ENCODE assay signal across 8 cellular contexts in the genomic region with DNA sequence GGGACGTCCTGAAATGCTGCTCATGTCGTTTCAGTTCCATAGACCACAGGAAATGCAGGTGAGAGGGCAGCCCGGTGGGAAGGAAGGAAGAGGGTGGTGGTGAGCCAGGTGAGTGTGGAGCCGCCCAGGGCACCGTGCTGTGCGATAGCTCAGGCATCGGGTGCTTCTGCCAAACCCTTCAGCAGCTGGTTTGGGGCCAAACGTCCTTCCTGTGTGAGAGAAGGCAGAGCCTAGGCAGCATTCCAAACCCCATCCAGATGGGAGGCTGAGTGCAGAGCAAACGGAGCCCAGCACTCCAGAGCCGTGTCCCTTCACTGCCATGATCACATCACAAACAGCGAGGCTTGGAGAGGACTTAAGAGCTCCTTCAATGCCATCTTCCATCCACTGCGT.
A peak's percentile ranks its signal among the peaks of the same experiment; 100 is the strongest.
DNase-seq lines count a peak whose midpoint lies in the region; ATAC-seq, FAIRE-seq and TF ChIP-seq lines count a peak whose summit lies in the region.
"Not testable (repeated sequence)": the region's sequence is repeated elsewhere in the genome, so short reads cannot be mapped to it uniquely, and the experiment has no call there.

No MANE protein-coding gene starts in this region.

- H3K36me3 ChIP-seq in BJ (ENCODE audit: control insufficient read depth, insufficient read depth, low read length); Panc1 (ENCODE audit: control insufficient read depth, insufficient read depth, low read length); keratinocyte (ENCODE audit: control insufficient read depth in 2 of 2, extremely low read depth in 1 of 2, insufficient read depth in 2 of 2, low read length in 2 of 2): not testable (repeated sequence)

- H3K4me3 ChIP-seq in BJ (ENCODE audit: low read depth, low read length); keratinocyte (ENCODE audit: control insufficient read depth in 2 of 3, extremely low read depth in 1 of 3, insufficient read depth in 2 of 3, low read depth in 1 of 3, low read length in 3 of 3); skeletal muscle cell (ENCODE audit: low read depth, low read length): not testable (repeated sequence)
- 0 out of 4 replicates have a peak overlapping the region, but pooled peaks of 1 of the 2 experiments have one; percentile 11 for H3K4me3 ChIP-seq in Panc1 (ENCODE audit: low read depth in 2 of 2, low read length in 2 of 2)

- not testable (repeated sequence) for H4K20me1 ChIP-seq in keratinocyte (ENCODE audit: control insufficient read depth, extremely low read depth, insufficient read depth, low read length)

- H3K27ac ChIP-seq in Panc1 (ENCODE audit: low read length); keratinocyte (ENCODE audit: control insufficient read depth, insufficient read depth, low read length): not testable (repeated sequence)

- not testable (repeated sequence) for H3K9me1 ChIP-seq in keratinocyte (ENCODE audit: control insufficient read depth, extremely low read depth, insufficient read depth, low read length)

- peak overlapping the region; percentile 33 for H2AFZ ChIP-seq in keratinocyte (ENCODE audit: control insufficient read depth, low read length)

- H3K4me1 Mint-ChIP-seq in activated naive CD8-positive, alpha-beta T cell treated with anti-CD3 and anti-CD28 coated beads, Interleukin-2, amount 10 ng/mL, durations not matched to agents 7 days and 5 days: not testable (repeated sequence)

- H3K27me3 ChIP-seq in BJ (ENCODE audit: control insufficient read depth, insufficient read depth, low read length); Panc1 (ENCODE audit: control insufficient read depth, insufficient read depth, low read length); keratinocyte (ENCODE audit: control insufficient read depth, extremely low read depth, insufficient read depth, low read length): not testable (repeated sequence)

- CTCF ChIA-PET in BJ (lab: Yijun Ruan, JAX): interaction anchor here (0.8 kb wide), 1 partner anchor 11 kb away, joined by 4 read pairs; no protein-coding TSS in a partner anchor
- CTCF ChIA-PET in Panc1 (lab: Charles Lee): not testable (repeated sequence)

- POLR2A ChIA-PET in BJ (lab: Charles Lee); Panc1 (lab: Charles Lee); activated naive CD8-positive, alpha-beta T cell treated with anti-CD3 and anti-CD28 coated beads, Interleukin-2, amount 10 ng/mL, durations not matched to agents 7 days and 5 days (lab: Charles Lee): not testable (repeated sequence)

- not testable (repeated sequence) for BruUV-seq in Panc1 (replicated peaks; lab: Mats Ljungman, UMichigan)

- dilution Hi-C loops in keratinocyte (cut with MboI; ENCODE audit: extremely low pct_ligation_motif_present, low sequenced_read_pairs): not testable (repeated sequence)

- peak overlapping the region; percentile 58 for H3K4me3 Mint-ChIP-seq in activated naive CD8-positive, alpha-beta T cell treated with anti-CD3 and anti-CD28 coated beads, Interleukin-2, amount 10 ng/mL, durations not matched to agents 7 days and 5 days

- TF ChIP-seq CTCF in BJ (IDR thresholded peaks at IDR 0.05; ENCODE audit: insufficient read depth, low read depth, low read length); Panc1 (IDR thresholded peaks at IDR 0.05); keratinocyte (optimal IDR thresholded peaks at IDR 0.05 in 1 of 3, IDR thresholded peaks at IDR 0.05 in 1 of 3, conservative IDR thresholded peaks at IDR 0.05 in 1 of 3; ENCODE audit: extremely low read depth in 1 of 3, insufficient read depth in 2 of 3, low read length in 3 of 3): not testable (repeated sequence)

- H3K36me3 Mint-ChIP-seq in activated naive CD8-positive, alpha-beta T cell treated with anti-CD3 and anti-CD28 coated beads, Interleukin-2, amount 10 ng/mL, durations not matched to agents 7 days and 5 days: not testable (repeated sequence)

- H3K4me2 ChIP-seq in keratinocyte (ENCODE audit: control insufficient read depth, extremely low read depth, insufficient read depth, low read depth, low read length): peak overlapping the region; percentile 45

- FAIRE-seq in keratinocyte (lab: Jason Lieb, UNC): peak; percentile 82

- intact Hi-C loops in Panc1 (cut with micrococcal nuclease; ENCODE audit: unreplicated experiment): not testable (repeated sequence)

- in situ Hi-C loops in Panc1 (cut with HindIII; ENCODE audit: low pct_unique_long_range_greater_than_20kb, low sequenced_read_pairs): not testable (repeated sequence)

- peaks cover 12% of the 10 kb centered on the region for H3K27me3 Mint-ChIP-seq in activated naive CD8-positive, alpha-beta T cell treated with anti-CD3 and anti-CD28 coated beads, Interleukin-2, amount 10 ng/mL, durations not matched to agents 7 days and 5 days

- not testable (repeated sequence) for H3K79me2 ChIP-seq in keratinocyte (ENCODE audit: control insufficient read depth, insufficient read depth, low read length)

- not testable (repeated sequence) for H3K4me1 ChIP-seq in Panc1 (ENCODE audit: control insufficient read depth, insufficient read depth, low read length); keratinocyte (ENCODE audit: control insufficient read depth, extremely low read depth, insufficient read depth, low read length)

- not testable (repeated sequence) for H3K9me3 Mint-ChIP-seq in activated naive CD8-positive, alpha-beta T cell treated with anti-CD3 and anti-CD28 coated beads, Interleukin-2, amount 10 ng/mL, durations not matched to agents 7 days and 5 days

- H3K9ac ChIP-seq in keratinocyte (ENCODE audit: control insufficient read depth, extremely low read depth, insufficient read depth, low read length): not testable (repeated sequence)

- ATAC-seq in Panc1: peak; percentile 77
- peak; percentile 42 for ATAC-seq in activated naive CD8-positive, alpha-beta T cell treated with anti-CD3 and anti-CD28 coated beads, Interleukin-2, amount 10 ng/mL, durations not matched to agents 7 days and 5 days (ENCODE audit: low read depth)

- not testable (repeated sequence) for H3K27ac Mint-ChIP-seq in activated naive CD8-positive, alpha-beta T cell treated with anti-CD3 and anti-CD28 coated beads, Interleukin-2, amount 10 ng/mL, durations not matched to agents 7 days and 5 days

- not testable (repeated sequence) for H3K9me3 ChIP-seq in Panc1 (ENCODE audit: control insufficient read depth, insufficient read depth, low read depth, low read length); keratinocyte (ENCODE audit: control insufficient read depth, low read depth, low read length)

- DNase-seq in BJ (ENCODE audit: low read depth): peak; percentile 1
- peak; percentile 66 for DNase-seq in H4 (ENCODE audit: low spot score)
- DNase-seq in NCI-H2029 treated with DMSO at 0.1 percent for 48 hours (lab: John Stamatoyannopoulos, UW): peak; percentile 66
- DNase-seq in Panc1 (ENCODE audit: low read depth, low spot score); activated naive CD8-positive, alpha-beta T cell treated with anti-CD3 and anti-CD28 coated beads, Interleukin-2, amount 10 ng/mL, durations not matched to agents 7 days and 5 days; keratinocyte (ENCODE audit: low read depth, low spot score): not testable (repeated sequence)
- peak; percentile 43 for DNase-seq in fibroblast of gingiva (ENCODE audit: low read depth)
- peak; percentile 4 for DNase-seq in skeletal muscle cell (ENCODE audit: low read depth)
